In genomic region chr10:27190508-27190907, GRCh38 we compare ENCODE assay signal across 23 cellular contexts.
"Had no signal": no experiment of that assay in that cellular context is flagged by ENCODE, and none has a peak within 500 bp of the region (broad histone marks: within the 10 kb centered on the region; RNA-seq: fewer than 3 reads in every experiment).

No MANE protein-coding gene starts in this region.

- H3K4me1 ChIP-seq: foreskin keratinocyte, left ventricle myocardium inferior, upper lobe of right lung had no signal

- H3K27me3 Mint-ChIP-seq: activated naive CD8-positive, alpha-beta T cell treated with anti-CD3 and anti-CD28 coated beads, Interleukin-2, amount 10 ng/mL, durations not matched to agents 7 days and 5 days; progenitor cell of endocrine pancreas; T-helper 17 cell had no signal

- H3K27me3 ChIP-seq: foreskin keratinocyte, hepatocyte, upper lobe of right lung had no signal

- H3K27ac Mint-ChIP-seq: activated naive CD8-positive, alpha-beta T cell treated with anti-CD3 and anti-CD28 coated beads, Interleukin-2, amount 10 ng/mL, durations not matched to agents 7 days and 5 days; activated T-helper 2 cell treated with anti-CD3 and anti-CD28 coated beads, Interferon-gamma antibody, Interleukin-2, Interleukin-4, amounts not matched to agents 10 μg/mL and 5 μg/mL and 100 μg/mL, durations not matched to agents 14 hours and 24 hours and 36 hours; mesothelial cell of epicardium; progenitor cell of endocrine pancreas; T-helper 17 cell had no signal

- H3K4me3 Mint-ChIP-seq: activated naive CD8-positive, alpha-beta T cell treated with anti-CD3 and anti-CD28 coated beads, Interleukin-2, amount 10 ng/mL, durations not matched to agents 7 days and 5 days; activated T-cell treated with anti-CD3 and anti-CD28 coated beads, Interleukin-2, amount 50 U/mL, for 4 hours; immature natural killer cell; mesothelial cell of epicardium; natural killer cell; T-helper 17 cell had no signal

- H3K4me3 ChIP-seq: hepatocyte, left ventricle myocardium inferior, upper lobe of right lung had no signal

- H3K4me1 Mint-ChIP-seq: immature natural killer cell, mesothelial cell of epicardium, natural killer cell, T-helper 17 cell had no signal

- H3K36me3 Mint-ChIP-seq: natural killer cell had no signal

- H3K27ac ChIP-seq: foreskin keratinocyte, hepatocyte, left ventricle myocardium inferior, upper lobe of right lung had no signal

- DNase-seq: activated CD4-positive, alpha-beta T cell treated with anti-CD3 and anti-CD28 coated beads for 4 hours; activated CD4-positive, alpha-beta T cell treated with anti-CD3 and anti-CD28 coated beads, Interleukin-2, amount 50 U/mL, for 48 hours; activated CD4-positive, CD25-positive, alpha-beta regulatory T cell; activated CD8-positive, alpha-beta memory T cell treated with anti-CD3 and anti-CD28 coated beads, Interleukin-2, amount 50 U/mL, for 48 hours; activated naive CD4-positive, alpha-beta T cell treated with Interleukin-2 at 50 U/mL for 16 hours; activated naive CD8-positive, alpha-beta T cell treated with anti-CD3 and anti-CD28 coated beads, Interleukin-2, amount 10 ng/mL, durations not matched to agents 7 days and 5 days; activated T-cell treated with anti-CD3 and anti-CD28 coated beads, Interleukin-2, amount 50 U/mL, for 4 hours; amniotic stem cell; effector CD4-positive, alpha-beta T cell; erythroblast; foreskin keratinocyte; glutamatergic neuron; immature natural killer cell; left ventricle myocardium inferior; natural killer cell; stimulated activated CD4-positive, alpha-beta T cell treated with anti-CD3 and anti-CD28 coated beads, Interleukin-4, amount 100 ng/mL, for 24 hours; stimulated activated naive CD4-positive, alpha-beta T cell treated with Interleukin-2 at 50 U/mL for 16 hours; T-helper 17 cell; upper lobe of right lung had no signal

- H3K9me3 Mint-ChIP-seq: activated naive CD8-positive, alpha-beta T cell treated with anti-CD3 and anti-CD28 coated beads, Interleukin-2, amount 10 ng/mL, durations not matched to agents 7 days and 5 days; activated T-cell treated with anti-CD3 and anti-CD28 coated beads, Interleukin-2, amount 50 U/mL, for 4 hours; activated T-helper 2 cell treated with anti-CD3 and anti-CD28 coated beads, Interferon-gamma antibody, Interleukin-2, Interleukin-4, amounts not matched to agents 10 μg/mL and 5 μg/mL and 100 μg/mL, durations not matched to agents 14 hours and 24 hours and 36 hours; immature natural killer cell; mesothelial cell of epicardium; natural killer cell had no signal

- ATAC-seq: activated T-cell treated with anti-CD3 and anti-CD28 coated beads, Interleukin-2, amount 50 U/mL, for 4 hours; foreskin keratinocyte; natural killer cell; T-helper 17 cell; upper lobe of right lung had no signal

- H3K9me3 ChIP-seq: left ventricle myocardium inferior, upper lobe of right lung had no signal
